Comparison of ENCODE assay signal across 18 cellular contexts in the genomic region with DNA sequence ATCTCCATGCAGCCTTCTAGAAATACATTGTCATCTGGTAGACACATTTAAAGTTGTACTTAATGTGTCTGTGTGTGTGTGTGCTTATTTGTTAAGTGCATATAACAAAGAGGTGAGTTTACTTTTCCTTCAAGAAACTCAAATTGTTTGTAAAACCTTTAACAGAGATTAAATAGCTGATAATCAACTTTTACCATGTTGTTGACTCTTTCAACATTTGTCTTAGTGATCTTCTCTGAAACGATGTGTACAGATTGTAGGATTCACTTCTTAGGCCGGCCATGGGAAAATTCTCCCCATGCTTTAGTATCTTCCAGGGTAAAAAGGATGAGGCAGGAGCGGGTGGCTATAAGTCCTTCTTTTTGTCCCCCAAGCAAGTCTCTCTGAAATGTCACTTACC.
"Had no signal": no experiment of that assay in that cellular context is flagged by ENCODE, and none has a peak within 500 bp of the region (broad histone marks: within the 10 kb centered on the region; RNA-seq: fewer than 3 reads in every experiment).

No MANE protein-coding gene starts in this region.

- ATAC-seq: foreskin keratinocyte, gastroesophageal sphincter, heart left ventricle, left cardiac atrium, left lung, left ventricle myocardium superior, lower lobe of right lung, mucosa of descending colon had no signal

- H3K9me3 Mint-ChIP-seq: mesothelial cell of epicardium, naive B cell had no signal

- H3K36me3 ChIP-seq: esophagus muscularis mucosa, gastroesophageal sphincter, heart left ventricle, left lung, lower lobe of right lung had no signal

- H3K27ac Mint-ChIP-seq: mesothelial cell of epicardium, naive B cell had no signal

- H3K4me1 ChIP-seq: esophagus muscularis mucosa, foreskin keratinocyte, gastroesophageal sphincter, left lung, lower lobe of right lung had no signal

- H3K9me3 ChIP-seq: esophagus muscularis mucosa, gastroesophageal sphincter, left lung, lower lobe of right lung, mucosa of descending colon had no signal

- DNase-seq: dermis blood vessel endothelial cell; dorsolateral prefrontal cortex; effector CD4-positive, alpha-beta T cell; effector memory CD4-positive, alpha-beta T cell; foreskin keratinocyte; heart left ventricle; hippocampal formation; left cardiac atrium; left lung; left ventricle myocardium superior; lower lobe of right lung; mesenchymal stem cell; mucosa of descending colon; naive B cell had no signal

- H3K27me3 ChIP-seq: esophagus muscularis mucosa, foreskin keratinocyte, gastroesophageal sphincter, left lung had no signal

- H3K4me3 ChIP-seq: coronary artery, dorsolateral prefrontal cortex, esophagus muscularis mucosa, gastroesophageal sphincter, heart left ventricle, left lung, lower lobe of right lung, mucosa of descending colon had no signal

- H3K4me3 Mint-ChIP-seq: mesothelial cell of epicardium, naive B cell had no signal

- H3K27me3 Mint-ChIP-seq: naive B cell had no signal

- H3K4me1 Mint-ChIP-seq: mesothelial cell of epicardium, naive B cell had no signal

- H3K36me3 Mint-ChIP-seq: mesothelial cell of epicardium, naive B cell had no signal

- H3K27ac ChIP-seq: coronary artery, dorsolateral prefrontal cortex, esophagus muscularis mucosa, foreskin keratinocyte, gastroesophageal sphincter, heart left ventricle, left lung, lower lobe of right lung had no signal
